In genomic region chr4:168844261-168845039, GRCh38 we compare ENCODE assay signal across 17 cellular contexts.
A peak's percentile ranks its signal among the peaks of the same experiment; 100 is the strongest.
DNase-seq lines count a peak whose midpoint lies in the region; ATAC-seq and TF ChIP-seq lines count a peak whose summit lies in the region.
"Had no signal": no experiment of that assay in that cellular context is flagged by ENCODE, and none has a peak within 500 bp of the region (broad histone marks: within the 10 kb centered on the region; RNA-seq: fewer than 3 reads in every experiment).

No MANE protein-coding gene starts in this region.

- H3K4me3 ChIP-seq in esophagus squamous epithelium (peak overlapping the region in 1 of 4 donors; percentile 31), neural progenitor cell (no peak overlapping the region), transverse colon (no peak overlapping the region), PC-9 (no peak overlapping the region)
- H3K4me3 ChIP-seq: pancreas had no signal

- H3K36me3 Mint-ChIP-seq in WTC11 (no peaks in the 10 kb centered on the region), neural progenitor cell (peaks cover 41% of the 10 kb centered on the region)
- H3K36me3 Mint-ChIP-seq: stimulated activated memory B cell treated with anti-CD40 and anti-IgM and Interleukin-4, amounts not matched to agents 10 μg/mL and 1 μg/mL and 100 μg/mL, for 72 hours had no signal

- ATAC-seq in WTC11: no peak
- no peak for ATAC-seq in HG02571 (IDR thresholded peaks at IDR 0.05; ENCODE audit: unreplicated experiment)
- ATAC-seq in HG03139 (IDR thresholded peaks at IDR 0.05; ENCODE audit: unreplicated experiment): no peak
- ATAC-seq: pancreas; stimulated activated memory B cell treated with anti-CD40 and anti-IgM and Interleukin-4, amounts not matched to agents 10 μg/mL and 1 μg/mL and 100 μg/mL, for 72 hours had no signal

- POLR2A ChIA-PET in WTC11 (lab: Charles Lee) (interaction anchor here (1.1 kb wide), 1 partner anchor 12 kb away, joined by 3 read pairs; no protein-coding TSS in a partner anchor), PC-9 (lab: Charles Lee; ENCODE audit: unreplicated experiment) (no interaction called here)

- no peaks in the 10 kb centered on the region for H3K9me3 Mint-ChIP-seq in WTC11
- H3K9me3 Mint-ChIP-seq in neural progenitor cell: peaks cover 3% of the 10 kb centered on the region
- H3K9me3 Mint-ChIP-seq: CD4-positive, alpha-beta T cell; H9; stimulated activated memory B cell treated with anti-CD40 and anti-IgM and Interleukin-4, amounts not matched to agents 10 μg/mL and 1 μg/mL and 100 μg/mL, for 72 hours had no signal

- H3F3A ChIP-seq in neural progenitor cell (ENCODE audit: low read depth): peaks cover 44% of the 10 kb centered on the region
- no peaks in the 10 kb centered on the region for H3F3A ChIP-seq in PC-9 (ENCODE audit: insufficient read depth, low read depth)

- TF ChIP-seq POLR2A in esophagus squamous epithelium (IDR thresholded peaks at IDR 0.05) (no peak), transverse colon (IDR thresholded peaks at IDR 0.05) (no peak)

- BruUV-seq in PC-9 (replicated peaks; lab: Mats Ljungman, UMichigan): no TSS peak

- TF ChIP-seq CTCF in WTC11 (IDR thresholded peaks at IDR 0.05): no peak
- TF ChIP-seq CTCF in esophagus squamous epithelium (IDR thresholded peaks at IDR 0.05): no peak
- TF ChIP-seq CTCF in neural progenitor cell (IDR thresholded peaks at IDR 0.05): no peak
- TF ChIP-seq CTCF in transverse colon (IDR thresholded peaks at IDR 0.05): no peak
- no peak for TF ChIP-seq CTCF in PC-9 (conservative IDR thresholded peaks at IDR 0.05)

- intact Hi-C loops in esophagus squamous epithelium (cut with DNase I) (no loop called here), transverse colon (cut with DNase I; ENCODE audit: low total_unique reads) (no loop called here), PC-9 (cut with micrococcal nuclease; ENCODE audit: unreplicated experiment) (no loop called here)

- no peaks in the 10 kb centered on the region for H3K27me3 Mint-ChIP-seq in WTC11 (ENCODE audit: low read depth)
- H3K27me3 Mint-ChIP-seq in neural progenitor cell (ENCODE audit: insufficient read depth, low read depth): no peaks in the 10 kb centered on the region

- H3K36me3 ChIP-seq in esophagus squamous epithelium (no peaks in the 10 kb centered on the region), neural progenitor cell (no peaks in the 10 kb centered on the region), transverse colon (no peaks in the 10 kb centered on the region), PC-9 (ENCODE audit: low read depth) (no peaks in the 10 kb centered on the region)
- H3K36me3 ChIP-seq: pancreas had no signal

- CTCF ChIA-PET in WTC11 (lab: Charles Lee): interaction anchor here (1.5 kb wide), 1 partner anchor 12 kb away, joined by 8 read pairs; no protein-coding TSS in a partner anchor
- CTCF ChIA-PET in PC-9 (lab: Charles Lee): no interaction called here

- H3K79me2 ChIP-seq in neural progenitor cell (ENCODE audit: low read depth): peaks cover 98% of the 10 kb centered on the region
- H3K79me2 ChIP-seq in PC-9 (ENCODE audit: low read depth): no peaks in the 10 kb centered on the region

- H3K9ac ChIP-seq in neural progenitor cell: no peak overlapping the region

- no peaks in the 10 kb centered on the region for H3K9me2 ChIP-seq in PC-9 (ENCODE audit: insufficient read depth)

- H3K4me2 ChIP-seq in neural progenitor cell (no peak overlapping the region), PC-9 (no peak overlapping the region)

- DNase-seq in WTC11 (ENCODE audit: low spot score): no peak
- DNase-seq in esophagus squamous epithelium (lab: John Stamatoyannopoulos, UW): no peak
- DNase-seq in neural progenitor cell (ENCODE audit: low spot score): no peak
- no peak for DNase-seq in transverse colon
- DNase-seq in NCI-H748 treated with DMSO at 0.1 percent for 48 hours (lab: John Stamatoyannopoulos, UW): no peak
- no peak for DNase-seq in PC-9
- DNase-seq: activated CD4-positive, alpha-beta T cell treated with anti-CD3 and anti-CD28 coated beads for 1 hour; activated T-cell treated with anti-CD3 and anti-CD28 coated beads, Interleukin-2, amount 50 U/mL, for 48 hours; CD4-positive, alpha-beta T cell; effector CD8-positive, alpha-beta T cell; H9; head of caudate nucleus; pancreas; T-helper 1 cell had no signal

- in situ Hi-C loops in transverse colon (cut with MboI; ENCODE audit: low pct_ligation_motif_present in 1 of 4, low pct_unique_long_range_greater_than_20kb in 1 of 4, low sequenced_read_pairs in 3 of 4): no loop called here

- H3K9me3 ChIP-seq in esophagus squamous epithelium (no peaks in the 10 kb centered on the region), neural progenitor cell (ENCODE audit: low read depth) (no peaks in the 10 kb centered on the region), transverse colon (no peaks in the 10 kb centered on the region), PC-9 (ENCODE audit: insufficient read depth, low read depth) (no peaks in the 10 kb centered on the region)
- H3K9me3 ChIP-seq: pancreas had no signal

- WGBS in esophagus squamous epithelium, 2 donors: 46 to 47% methylated on average over 8 of the region's 8 CpGs
- 56 to 79% methylated on average over 6 to 8 of the region's 8 CpGs for WGBS in transverse colon (ENCODE audit: low coverage in 1 of 2), 2 donors

- no peak overlapping the region for H3K4me3 Mint-ChIP-seq in WTC11
- H3K4me3 Mint-ChIP-seq in neural progenitor cell: no peak overlapping the region
- H3K4me3 Mint-ChIP-seq: CD4-positive, alpha-beta T cell; H9; stimulated activated memory B cell treated with anti-CD40 and anti-IgM and Interleukin-4, amounts not matched to agents 10 μg/mL and 1 μg/mL and 100 μg/mL, for 72 hours had no signal

- no peak overlapping the region for H2AFZ ChIP-seq in neural progenitor cell (replicated peaks)
- no peak overlapping the region for H2AFZ ChIP-seq in PC-9

- H3K27ac ChIP-seq in esophagus squamous epithelium: peak overlapping the region; percentile 57 to 91 (median 82)
- peak overlapping the region; percentile 2 for H3K27ac ChIP-seq in neural progenitor cell
- H3K27ac ChIP-seq in transverse colon: peak overlapping the region; percentile 90 to 93 (median 92)
- H3K27ac ChIP-seq in PC-9: no peak overlapping the region
- H3K27ac ChIP-seq: pancreas had no signal

- H4K20me1 ChIP-seq in neural progenitor cell (ENCODE audit: low read depth): peaks cover 99% of the 10 kb centered on the region
- H4K20me1 ChIP-seq in PC-9 (ENCODE audit: insufficient read depth): no peaks in the 10 kb centered on the region

- no peak for TF ChIP-seq EP300 in transverse colon (IDR thresholded peaks at IDR 0.05; ENCODE audit: low read depth)

- H3K27ac Mint-ChIP-seq in WTC11 (peak overlapping the region; percentile 43; the same call in 1 of the 2 replicates), neural progenitor cell (peak overlapping the region; percentile 70)
- H3K27ac Mint-ChIP-seq: CD4-positive, alpha-beta T cell; stimulated activated memory B cell treated with anti-CD40 and anti-IgM and Interleukin-4, amounts not matched to agents 10 μg/mL and 1 μg/mL and 100 μg/mL, for 72 hours had no signal

- H3K27me3 ChIP-seq in esophagus squamous epithelium: no peaks in the 10 kb centered on the region
- H3K27me3 ChIP-seq in neural progenitor cell: no peaks in the 10 kb centered on the region
- H3K27me3 ChIP-seq in transverse colon: no peaks in the 10 kb centered on the region
- no peaks in the 10 kb centered on the region for H3K27me3 ChIP-seq in PC-9 (ENCODE audit: insufficient read depth, low read depth)
- H3K27me3 ChIP-seq: pancreas had no signal

- peaks cover 18 to 92% (median 19%) of the 10 kb centered on the region in 3 donors for H3K4me1 ChIP-seq in esophagus squamous epithelium
- H3K4me1 ChIP-seq in neural progenitor cell: peaks cover 57% of the 10 kb centered on the region
- peaks cover 5 to 85% (median 52%) of the 10 kb centered on the region in 4 donors for H3K4me1 ChIP-seq in transverse colon
- H3K4me1 ChIP-seq in PC-9 (replicated peaks; ENCODE audit: insufficient read depth): no peaks in the 10 kb centered on the region

- H3K4me1 Mint-ChIP-seq in WTC11: peaks cover 96% of the 10 kb centered on the region
- peaks cover 32% of the 10 kb centered on the region for H3K4me1 Mint-ChIP-seq in neural progenitor cell
- H3K4me1 Mint-ChIP-seq: stimulated activated memory B cell treated with anti-CD40 and anti-IgM and Interleukin-4, amounts not matched to agents 10 μg/mL and 1 μg/mL and 100 μg/mL, for 72 hours had no signal

TF ChIP-seq in WTC11, 78 proteins besides CTCF, POLR2A, EP300 and RAD21 (continues in another document):
- TF ChIP-seq JUN (CRISPR knock-in tag; IDR thresholded peaks at IDR 0.05) (no peak), TEAD4 (CRISPR knock-in tag; IDR thresholded peaks at IDR 0.05) (no peak), JAZF1 (CRISPR knock-in tag; IDR thresholded peaks at IDR 0.05) (no peak), MYBL2 (CRISPR knock-in tag; IDR thresholded peaks at IDR 0.05) (no peak)
- TF ChIP-seq, protein P1, sequence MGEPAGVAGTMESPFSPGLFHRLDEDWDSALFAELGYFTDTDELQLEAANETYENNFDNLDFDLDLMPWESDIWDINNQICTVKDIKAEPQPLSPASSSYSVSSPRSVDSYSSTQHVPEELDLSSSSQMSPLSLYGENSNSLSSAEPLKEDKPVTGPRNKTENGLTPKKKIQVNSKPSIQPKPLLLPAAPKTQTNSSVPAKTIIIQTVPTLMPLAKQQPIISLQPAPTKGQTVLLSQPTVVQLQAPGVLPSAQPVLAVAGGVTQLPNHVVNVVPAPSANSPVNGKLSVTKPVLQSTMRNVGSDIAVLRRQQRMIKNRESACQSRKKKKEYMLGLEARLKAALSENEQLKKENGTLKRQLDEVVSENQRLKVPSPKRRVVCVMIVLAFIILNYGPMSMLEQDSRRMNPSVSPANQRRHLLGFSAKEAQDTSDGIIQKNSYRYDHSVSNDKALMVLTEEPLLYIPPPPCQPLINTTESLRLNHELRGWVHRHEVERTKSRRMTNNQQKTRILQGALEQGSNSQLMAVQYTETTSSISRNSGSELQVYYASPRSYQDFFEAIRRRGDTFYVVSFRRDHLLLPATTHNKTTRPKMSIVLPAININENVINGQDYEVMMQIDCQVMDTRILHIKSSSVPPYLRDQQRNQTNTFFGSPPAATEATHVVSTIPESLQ (CRISPR knock-in tag; IDR thresholded peaks at IDR 0.05): no peak
- TF ChIP-seq, protein P2, sequence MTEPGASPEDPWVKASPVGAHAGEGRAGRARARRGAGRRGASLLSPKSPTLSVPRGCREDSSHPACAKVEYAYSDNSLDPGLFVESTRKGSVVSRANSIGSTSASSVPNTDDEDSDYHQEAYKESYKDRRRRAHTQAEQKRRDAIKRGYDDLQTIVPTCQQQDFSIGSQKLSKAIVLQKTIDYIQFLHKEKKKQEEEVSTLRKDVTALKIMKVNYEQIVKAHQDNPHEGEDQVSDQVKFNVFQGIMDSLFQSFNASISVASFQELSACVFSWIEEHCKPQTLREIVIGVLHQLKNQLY (CRISPR knock-in tag; IDR thresholded peaks at IDR 0.05): no peak
